Comparison of ENCODE assay signal across 12 cellular contexts in genomic region chr19:42143341-42144234, GRCh38. TPM values are rescaled to one million over a fixed set of nuclear protein-coding genes. Genes with fewer than 3 reads are reported as not detected.
DNase-seq lines count a peak whose midpoint lies in the region; ATAC-seq and TF ChIP-seq lines count a peak whose summit lies in the region.
"Had no signal": no experiment of that assay in that cellular context is flagged by ENCODE, and none has a peak within 500 bp of the region (broad histone marks: within the 10 kb centered on the region; RNA-seq: fewer than 3 reads in every experiment).

No MANE protein-coding gene starts in this region.

- no peaks in the 10 kb centered on the region for H3K4me1 ChIP-seq in left lung

- no peak overlapping the region for H3K4me3 ChIP-seq in left lung
- no peak overlapping the region for H3K4me3 ChIP-seq in MG63
- H3K4me3 ChIP-seq: skin epidermis had no signal

- no peaks in the 10 kb centered on the region for H3K27me3 Mint-ChIP-seq in effector memory CD8-positive, alpha-beta T cell

- no peaks in the 10 kb centered on the region for H3K9me3 ChIP-seq in left lung
- no peaks in the 10 kb centered on the region; the same call in 1 of the 2 replicates for H3K9me3 ChIP-seq in MG63

- H3K27ac ChIP-seq in left lung, result no peak overlapping the region
- H3K27ac ChIP-seq: KMS-11, skin epidermis had no signal

- no peaks in the 10 kb centered on the region for H3K9me3 Mint-ChIP-seq in effector memory CD8-positive, alpha-beta T cell

- no peak overlapping the region for H3K4me3 Mint-ChIP-seq in effector memory CD8-positive, alpha-beta T cell

- intact Hi-C loops in left lung (cut with DNase I), result no loop called here

- ATAC-seq in left lung (peak; percentile 68), GM21723 (IDR thresholded peaks at IDR 0.05; ENCODE audit: unreplicated experiment) (no peak)
- ATAC-seq in effector memory CD8-positive, alpha-beta T cell (replicated peaks), result no peak

- H3K27me3 ChIP-seq in left lung (peaks cover 0 to 76% of the 10 kb centered on the region in 2 donors), MG63 (peaks cover 22% of the 10 kb centered on the region)

- H3K27ac Mint-ChIP-seq in effector memory CD8-positive, alpha-beta T cell, result no peak overlapping the region

- H3K36me3 Mint-ChIP-seq in effector memory CD8-positive, alpha-beta T cell (ENCODE audit: insufficient read depth), result peaks cover 3% of the 10 kb centered on the region

- in situ Hi-C loops in Caki2 (cut with HindIII; ENCODE audit: low pct_unique_long_range_greater_than_20kb, low sequenced_read_pairs), result no loop called here

- DNase-seq in Caki2 (ENCODE audit: low read depth) (peak; percentile 38), LHCN-M2 (ENCODE audit: low read depth) (peak; percentile 18), amniotic epithelial cell (ENCODE audit: low read depth) (peak; percentile 42), left lung (no peak), cerebellar nuclear complex (lab: John Stamatoyannopoulos, UW) (no peak), MG63 (no peak)
- no peak for DNase-seq in effector memory CD8-positive, alpha-beta T cell
- DNase-seq: midbrain, NCI-H345 had no signal

- H3K36me3 ChIP-seq in left lung (no peaks in the 10 kb centered on the region), MG63 (no peaks in the 10 kb centered on the region)

- no peak for TF ChIP-seq CTCF in left lung (IDR thresholded peaks at IDR 0.05)

- H3K4me1 Mint-ChIP-seq in effector memory CD8-positive, alpha-beta T cell (ENCODE audit: low read depth in 2 of 2), result peaks cover 4% of the 10 kb centered on the region in 2 donors

RNA-seq across cellular contexts. Expression of gene POU2F2, which starts 11.3 kb away (rescaled TPM):
- total RNA-seq in Caki2 (2014; rRNA removed; shearing (Covaris generic); ENCODE audit: low replicate concordance), result not detected in 2 replicates
- total RNA-seq in LHCN-M2 (2014; rRNA removed) (0.06 TPM in 1 of 2 replicates, not detected in the other), left lung (10 to 100 TPM in 1 of 2 donors, 1 to 10 TPM in 1; 2.0 to 10.0 TPM)
- polyA plus RNA-seq in LHCN-M2 (2012), result 0.67 TPM
- total RNA-seq in MG63 (2014; rRNA removed; shearing (Covaris generic); ENCODE audit: low replicate concordance), result not detected in 2 replicates

Comparison
In these comparisons a context has a peak if more than half of its experiments do, and no peak if none do; other contexts are left out.
1. DNase-seq: peak in Caki2 (single experiment), LHCN-M2 (single experiment) and amniotic epithelial cell (single experiment); none in left lung (0 of 2), effector memory CD8-positive, alpha-beta T cell (0 of 3), cerebellar nuclear complex (0 of 2) and MG63 (single experiment).